25 cellular contexts compared by ENCODE assay signal in genomic region chr11:104191124-104191523, GRCh38. TPM values are rescaled to one million over a fixed set of nuclear protein-coding genes. Genes with fewer than 3 reads are reported as not detected.
A peak's percentile ranks its signal among the peaks of the same experiment; 100 is the strongest.
DNase-seq lines count a peak whose midpoint lies in the region; FAIRE-seq and TF ChIP-seq lines count a peak whose summit lies in the region.
"Had no signal": no experiment of that assay in that cellular context is flagged by ENCODE, and none has a peak within 500 bp of the region (broad histone marks: within the 10 kb centered on the region; RNA-seq: fewer than 3 reads in every experiment).

No MANE protein-coding gene starts in this region.

- H3K79me2 ChIP-seq in astrocyte (ENCODE audit: insufficient read depth, low read length): no peaks in the 10 kb centered on the region

- no peak overlapping the region for H3K9ac ChIP-seq in astrocyte (ENCODE audit: low read length)

- H4K20me1 ChIP-seq in astrocyte (ENCODE audit: insufficient read depth, low read length): no peaks in the 10 kb centered on the region

- no peaks in the 10 kb centered on the region for H3K36me3 Mint-ChIP-seq in astrocyte (ENCODE audit: low read depth, unreplicated experiment)
- H3K36me3 Mint-ChIP-seq: CD8-positive, alpha-beta memory T cell had no signal

- H3K27me3 ChIP-seq in astrocyte (ENCODE audit: insufficient read depth, low read length): no peaks in the 10 kb centered on the region
- no peaks in the 10 kb centered on the region for H3K27me3 ChIP-seq in small intestine (ENCODE audit: control insufficient read depth in 2 of 2, insufficient read depth in 2 of 2, low read length in 2 of 2)
- H3K27me3 ChIP-seq: right lobe of liver, thyroid gland had no signal

- H3K36me3 ChIP-seq in astrocyte (ENCODE audit: insufficient read depth, low read length): no peaks in the 10 kb centered on the region
- no peaks in the 10 kb centered on the region for H3K36me3 ChIP-seq in small intestine (ENCODE audit: control insufficient read depth in 2 of 2, insufficient read depth in 2 of 2, low read length in 2 of 2)
- H3K36me3 ChIP-seq: lower lobe of right lung, right lobe of liver, thyroid gland had no signal

- H2AFZ ChIP-seq in astrocyte (ENCODE audit: low read depth, low read length): no peak overlapping the region

- peaks cover 8% of the 10 kb centered on the region for H3K4me1 Mint-ChIP-seq in astrocyte (ENCODE audit: low read depth, unreplicated experiment)
- H3K4me1 Mint-ChIP-seq: B cell; CD8-positive, alpha-beta memory T cell; neural crest cell had no signal

- H3K27me3 Mint-ChIP-seq in astrocyte (ENCODE audit: low read depth, unreplicated experiment): no peaks in the 10 kb centered on the region
- H3K27me3 Mint-ChIP-seq: stimulated activated naive CD8-positive, alpha-beta T cell treated with anti-CD3 and anti-CD28 coated beads, Interleukin-15, Interleukin-2, amounts not matched to agents 100 ng/mL and 50 ng/mL, for 24 hours had no signal

- H3K9me3 Mint-ChIP-seq in astrocyte (ENCODE audit: unreplicated experiment): no peaks in the 10 kb centered on the region
- H3K9me3 Mint-ChIP-seq: activated naive CD4-positive, alpha-beta T cell treated with anti-CD3 and anti-CD28 coated beads for 36 hours; CD8-positive, alpha-beta memory T cell; neural crest cell; stimulated activated naive CD8-positive, alpha-beta T cell treated with anti-CD3 and anti-CD28 coated beads, Interleukin-15, Interleukin-2, amounts not matched to agents 100 ng/mL and 50 ng/mL, for 24 hours had no signal

- DNase-seq in HCEC 1CT: peak; percentile 62
- DNase-seq in astrocyte (ENCODE audit: low read depth): peak; percentile 58
- peak; percentile 42 for DNase-seq in fibroblast of the aortic adventitia (ENCODE audit: low read depth)
- DNase-seq in urothelium cell line (ENCODE audit: low spot score): peak; percentile 9
- no peak for DNase-seq in small intestine
- no peak for DNase-seq in activated CD8-positive, alpha-beta memory T cell treated with anti-CD3 and anti-CD28 coated beads, Interleukin-2, amount 50 U/mL, for 4 hours
- DNase-seq in activated gamma-delta T cell (lab: John Stamatoyannopoulos, UW): no peak
- DNase-seq: activated CD4-positive, alpha-beta T cell treated with anti-CD3 and anti-CD28 coated beads for 48 hours; activated naive CD4-positive, alpha-beta T cell treated with anti-CD3 and anti-CD28 coated beads for 36 hours; activated T-cell treated with anti-CD3 and anti-CD28 coated beads, Interleukin-2, amount 50 U/mL, for 48 hours; aorta; CD8-positive, alpha-beta memory T cell; GF-D8; kidney glomerular epithelial cell; lower lobe of right lung; NCI-H1092; NCI-H1930; NCI-H2227 treated with DMSO at 0.1 percent for 48 hours; right lobe of liver; thyroid gland had no signal

- no peak for TF ChIP-seq CTCF in astrocyte (IDR thresholded peaks at IDR 0.05; ENCODE audit: insufficient read depth, low read depth, low read length)
- TF ChIP-seq CTCF in fibroblast of the aortic adventitia (IDR thresholded peaks at IDR 0.05; ENCODE audit: insufficient read depth, low read length): no peak

- H3K4me3 Mint-ChIP-seq in astrocyte (ENCODE audit: unreplicated experiment): no peak overlapping the region
- H3K4me3 Mint-ChIP-seq: activated naive CD4-positive, alpha-beta T cell treated with anti-CD3 and anti-CD28 coated beads for 36 hours; B cell; CD8-positive, alpha-beta memory T cell; neural crest cell; stimulated activated naive CD8-positive, alpha-beta T cell treated with anti-CD3 and anti-CD28 coated beads, Interleukin-15, Interleukin-2, amounts not matched to agents 100 ng/mL and 50 ng/mL, for 24 hours had no signal

- H3K4me3 ChIP-seq in astrocyte (ENCODE audit: insufficient read depth, low read depth, low read length) (no peak overlapping the region), fibroblast of the aortic adventitia (ENCODE audit: low read depth, low read length) (no peak overlapping the region), small intestine (ENCODE audit: low read depth in 1 of 2, low read length in 2 of 2) (no peak overlapping the region)
- H3K4me3 ChIP-seq: lower lobe of right lung, right lobe of liver, thyroid gland had no signal

- H3K4me1 ChIP-seq in astrocyte (ENCODE audit: insufficient read depth, low read length) (peaks cover 4% of the 10 kb centered on the region), small intestine (ENCODE audit: control insufficient read depth in 2 of 2, insufficient read depth in 1 of 2, low read depth in 1 of 2, low read length in 1 of 2) (no peaks in the 10 kb centered on the region)
- H3K4me1 ChIP-seq: lower lobe of right lung, right lobe of liver, thyroid gland had no signal

- H3K27ac ChIP-seq in astrocyte (ENCODE audit: low read depth, low read length) (no peak overlapping the region), small intestine (ENCODE audit: low read depth in 1 of 2, low read length in 1 of 2) (no peak overlapping the region)
- H3K27ac ChIP-seq: lower lobe of right lung, right lobe of liver, thyroid gland, VCaP had no signal

- H3K27ac Mint-ChIP-seq in astrocyte (ENCODE audit: unreplicated experiment): no peak overlapping the region
- H3K27ac Mint-ChIP-seq: activated naive CD4-positive, alpha-beta T cell treated with anti-CD3 and anti-CD28 coated beads for 36 hours; B cell; CD8-positive, alpha-beta memory T cell; stimulated activated naive CD8-positive, alpha-beta T cell treated with anti-CD3 and anti-CD28 coated beads, Interleukin-15, Interleukin-2, amounts not matched to agents 100 ng/mL and 50 ng/mL, for 24 hours had no signal

- 89 to 95% (median 92%) methylated on average over 3 of the region's 3 CpGs for WGBS in small intestine, 3 donors

- H3K9me3 ChIP-seq in astrocyte (ENCODE audit: insufficient read depth, low read depth, low read length): no peaks in the 10 kb centered on the region
- H3K9me3 ChIP-seq in small intestine (ENCODE audit: control insufficient read depth, low read depth): no peaks in the 10 kb centered on the region
- H3K9me3 ChIP-seq: lower lobe of right lung, right lobe of liver, thyroid gland had no signal

- no peak for FAIRE-seq in astrocyte (lab: Jason Lieb, UNC)
- FAIRE-seq in urothelium cell line (lab: Jason Lieb, UNC): no peak
- no peak for FAIRE-seq in small intestine (lab: Jason Lieb, UNC)
- FAIRE-seq: H54 had no signal

- no peak overlapping the region for H3K4me2 ChIP-seq in astrocyte (ENCODE audit: low read length)

RNA-seq across cellular contexts. Expression of gene PDGFD, which starts 27.2 kb away (rescaled TPM):
- total RNA-seq in astrocyte (2.1 and 2.6 TPM in 2 replicates), fibroblast of the aortic adventitia (ENCODE audit: low replicate concordance) (32.4 and 37.4 TPM in 2 replicates)
- 1 to 10 TPM in 1 of 3 donors, under 1 TPM in 1, not detected in 1; 0.81 to 3.5 TPM for polyA plus RNA-seq in small intestine
- total RNA-seq: activated naive CD4-positive, alpha-beta T cell treated with anti-CD3 and anti-CD28 coated beads for 36 hours had no signal

Comparison
In these comparisons a context has a peak if more than half of its experiments do, and no peak if none do; other contexts are left out.
1. DNase-seq: peak in HCEC 1CT (single experiment), astrocyte (single experiment), fibroblast of the aortic adventitia (single experiment) and urothelium cell line (single experiment); none in small intestine (single experiment), activated CD8-positive, alpha-beta memory T cell treated with anti-CD3 and anti-CD28 coated beads, Interleukin-2, amount 50 U/mL, for 4 hours (single experiment) and activated gamma-delta T cell (single experiment).